ENCODE assay signal across 1 cellular context in genomic region chr4:175253184-175253902, GRCh38.
A peak's percentile ranks its signal among the peaks of the same experiment; 100 is the strongest.
TF ChIP-seq lines count a peak whose summit lies in the region.

No MANE protein-coding gene starts in this region.

TF ChIP-seq in GM12878, 131 proteins besides CTCF, POLR2A, EP300 and RAD21:
- TF ChIP-seq TARDBP (IDR thresholded peaks at IDR 0.05; ENCODE audit: borderline replicate concordance), result no peak
- peak; percentile 38; the same call in 1 of the 2 replicates for TF ChIP-seq SMC3 (IDR thresholded peaks at IDR 0.05; ENCODE audit: borderline replicate concordance, low read length)
